In the genomic region with DNA sequence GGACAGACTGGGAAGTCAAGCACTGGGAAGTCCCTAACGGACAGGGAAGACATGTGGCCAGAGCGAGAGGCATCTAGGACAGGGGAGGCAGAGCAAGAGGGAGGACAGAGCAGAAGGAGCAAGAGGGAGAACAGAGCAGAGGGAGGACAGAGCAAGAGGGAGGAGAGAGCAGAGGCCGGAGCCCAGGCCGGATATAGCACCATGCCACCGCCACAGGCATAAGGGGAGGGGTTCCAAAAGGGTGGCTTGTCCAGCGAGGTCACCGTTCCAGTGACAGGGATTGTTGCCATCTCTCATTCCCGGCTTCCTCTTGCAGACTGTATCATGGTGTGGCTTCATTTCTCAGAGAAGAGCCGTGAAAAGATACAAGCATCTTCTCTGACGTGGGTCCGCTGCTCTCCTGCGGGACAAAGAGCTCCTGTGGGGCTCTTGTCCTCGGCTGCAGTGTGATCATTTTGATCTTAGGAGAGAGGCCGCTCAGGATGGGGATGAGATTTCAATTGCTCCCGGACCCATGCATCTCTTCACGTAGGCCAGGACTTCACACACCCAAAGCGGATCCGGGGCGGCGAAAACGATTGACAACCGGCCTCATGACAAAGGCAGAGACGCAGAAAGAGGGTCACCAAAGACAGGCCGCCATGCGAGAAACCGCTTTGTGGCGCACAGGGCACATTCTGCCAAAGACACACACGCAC, we compare ENCODE assay signal across 7 cellular contexts.
DNase-seq lines count a peak whose midpoint lies in the region; ATAC-seq and TF ChIP-seq lines count a peak whose summit lies in the region.
"Not testable (repeated sequence)": the region's sequence is repeated elsewhere in the genome, so short reads cannot be mapped to it uniquely, and the experiment has no call there.

No MANE protein-coding gene starts in this region.

- not testable (repeated sequence) for H3K9me3 Mint-ChIP-seq in T-helper 2 cell treated with Interferon-gamma antibody and Interleukin-4, amounts not matched to agents 5 μg/mL and 100 μg/mL, for 36 hours; activated naive CD8-positive, alpha-beta T cell (ENCODE audit: low read depth); effector memory CD8-positive, alpha-beta T cell; immature natural killer cell; natural killer cell

- TF ChIP-seq CTCF in natural killer cell (IDR thresholded peaks at IDR 0.05): not testable (repeated sequence)

- not testable (repeated sequence) for H3K36me3 Mint-ChIP-seq in T-helper 2 cell treated with Interferon-gamma antibody and Interleukin-4, amounts not matched to agents 5 μg/mL and 100 μg/mL, for 36 hours (ENCODE audit: low read depth); activated naive CD8-positive, alpha-beta T cell; immature natural killer cell; natural killer cell
- H3K36me3 Mint-ChIP-seq in effector memory CD8-positive, alpha-beta T cell (ENCODE audit: insufficient read depth): peaks cover 34% of the 10 kb centered on the region

- H3K4me3 Mint-ChIP-seq in T-helper 2 cell treated with Interferon-gamma antibody and Interleukin-4, amounts not matched to agents 5 μg/mL and 100 μg/mL, for 36 hours: peak overlapping the region; percentile 53
- peak overlapping the region; percentile 63 for H3K4me3 Mint-ChIP-seq in activated naive CD8-positive, alpha-beta T cell
- H3K4me3 Mint-ChIP-seq in effector memory CD8-positive, alpha-beta T cell: peak overlapping the region; percentile 37 to 69
- H3K4me3 Mint-ChIP-seq in immature natural killer cell (peak overlapping the region; percentile 15 to 90 (median 68)), natural killer cell (peak overlapping the region; percentile 85)

- peaks cover 31% of the 10 kb centered on the region for H3K4me1 Mint-ChIP-seq in T-helper 2 cell treated with Interferon-gamma antibody and Interleukin-4, amounts not matched to agents 5 μg/mL and 100 μg/mL, for 36 hours (ENCODE audit: low read depth)
- H3K4me1 Mint-ChIP-seq in activated naive CD8-positive, alpha-beta T cell (ENCODE audit: low read depth): peaks cover 55% of the 10 kb centered on the region
- peaks cover 24 to 33% of the 10 kb centered on the region in 2 donors for H3K4me1 Mint-ChIP-seq in effector memory CD8-positive, alpha-beta T cell (ENCODE audit: low read depth in 2 of 2)
- peaks cover 70 to 71% of the 10 kb centered on the region in 2 donors for H3K4me1 Mint-ChIP-seq in immature natural killer cell
- H3K4me1 Mint-ChIP-seq in natural killer cell: peaks cover 55 to 66% of the 10 kb centered on the region in 2 donors

- H3K27ac Mint-ChIP-seq in T-helper 2 cell treated with Interferon-gamma antibody and Interleukin-4, amounts not matched to agents 5 μg/mL and 100 μg/mL, for 36 hours; activated naive CD8-positive, alpha-beta T cell; effector memory CD8-positive, alpha-beta T cell: not testable (repeated sequence)
- H3K27ac Mint-ChIP-seq in immature natural killer cell: peak overlapping the region in 1 of 6 donors; percentile 41
- peak overlapping the region; percentile 3 to 75 for H3K27ac Mint-ChIP-seq in natural killer cell

- in situ Hi-C loops in G401 (cut with HindIII; ENCODE audit: low sequenced_read_pairs): not testable (repeated sequence)

- ATAC-seq in effector memory CD8-positive, alpha-beta T cell (replicated peaks); natural killer cell: not testable (repeated sequence)

- DNase-seq in G401 (ENCODE audit: low spot score) (peak; percentile 24), posterior vena cava (ENCODE audit: low spot score) (peak; percentile 47)
- DNase-seq in T-helper 2 cell treated with Interferon-gamma antibody and Interleukin-4, amounts not matched to agents 5 μg/mL and 100 μg/mL, for 36 hours (ENCODE audit: low spot score); effector memory CD8-positive, alpha-beta T cell; immature natural killer cell; natural killer cell: not testable (repeated sequence)

- H3K27me3 Mint-ChIP-seq in T-helper 2 cell treated with Interferon-gamma antibody and Interleukin-4, amounts not matched to agents 5 μg/mL and 100 μg/mL, for 36 hours (ENCODE audit: low read depth): peaks cover 55% of the 10 kb centered on the region
- peaks cover 33% of the 10 kb centered on the region for H3K27me3 Mint-ChIP-seq in activated naive CD8-positive, alpha-beta T cell
- H3K27me3 Mint-ChIP-seq in effector memory CD8-positive, alpha-beta T cell: peaks cover 79 to 94% of the 10 kb centered on the region in 2 donors
- H3K27me3 Mint-ChIP-seq in immature natural killer cell (ENCODE audit: low read depth in 3 of 3): peaks cover 31 to 38% (median 32%) of the 10 kb centered on the region in 3 donors
- peaks cover 27 to 38% of the 10 kb centered on the region in 2 donors for H3K27me3 Mint-ChIP-seq in natural killer cell (ENCODE audit: low read depth in 2 of 2)

- intact Hi-C loops in natural killer cell (cut with micrococcal nuclease); posterior vena cava (cut with DNase I): not testable (repeated sequence)
